12 cellular contexts compared by ENCODE assay signal in genomic region chr1:119844206-119844605, GRCh38. TPM values are rescaled to one million over a fixed set of nuclear protein-coding genes. Genes with fewer than 3 reads are reported as not detected.
DNase-seq lines count a peak whose midpoint lies in the region; ATAC-seq and TF ChIP-seq lines count a peak whose summit lies in the region.
"Not testable (repeated sequence)": the region's sequence is repeated elsewhere in the genome, so short reads cannot be mapped to it uniquely, and the experiment has no call there.
"Had no signal": no experiment of that assay in that cellular context is flagged by ENCODE, and none has a peak within 500 bp of the region (broad histone marks: within the 10 kb centered on the region; RNA-seq: fewer than 3 reads in every experiment).

No MANE protein-coding gene starts in this region.

- POLR2A ChIA-PET in A673 (lab: Charles Lee; ENCODE audit: low non-redundant PET); WTC11 (lab: Charles Lee): not testable (repeated sequence)

- not testable (repeated sequence) for H4K20me1 ChIP-seq in H9 (ENCODE audit: control insufficient read depth, insufficient read depth, insufficient read length); osteoblast (ENCODE audit: insufficient read depth, low read length)

- not testable (repeated sequence) for H3K18ac ChIP-seq in H9 (ENCODE audit: insufficient read length, low read depth, low read length)

- WGBS in H9 (ENCODE audit: extremely low coverage, insufficient read length, low lambda C conversion rate), result no CpG with 5 or more reads among the region's 6 CpGs

- not testable (repeated sequence) for H3K36me3 Mint-ChIP-seq in H9 (ENCODE audit: insufficient read depth in 1 of 3, low read depth in 3 of 3); WTC11; glutamatergic neuron (ENCODE audit: unreplicated experiment)

- H3K9ac ChIP-seq in H9 (ENCODE audit: extremely low read depth, insufficient read length, low read length); colonic mucosa (ENCODE audit: low read depth in 2 of 2, low read length in 2 of 2): not testable (repeated sequence)

- not testable (repeated sequence) for H3K23ac ChIP-seq in H9 (ENCODE audit: insufficient read length, low read depth, low read length)

- not testable (repeated sequence) for H2AK5ac ChIP-seq in H9 (ENCODE audit: insufficient read length, low read length)

- H4K5ac ChIP-seq in H9 (ENCODE audit: insufficient read length, low read depth, low read length), result not testable (repeated sequence)

- H2BK20ac ChIP-seq in H9 (ENCODE audit: low read depth, low read length, poor library complexity, severe bottlenecking), result not testable (repeated sequence)

- not testable (repeated sequence) for H3T11ph ChIP-seq in H9 (ENCODE audit: low read length)

- not testable (repeated sequence) for H2BK120ac ChIP-seq in H9 (ENCODE audit: low read depth, low read length, poor library complexity, severe bottlenecking)

- DNase-seq in A673 (ENCODE audit: low spot score) (peak; percentile 26), ELF-1 (ENCODE audit: low read depth, low spot score) (peak; percentile 17), H9 (peak; percentile 38), NCI-H748 (lab: John Stamatoyannopoulos, UW; ENCODE audit: unreplicated experiment) (peak; percentile 4), WTC11 (ENCODE audit: low spot score) (peak; percentile 60)
- not testable (repeated sequence) for DNase-seq in colonic mucosa; glutamatergic neuron; osteoblast (ENCODE audit: insufficient read length, low spot score, missing footprints)

- not testable (repeated sequence) for H2AFZ ChIP-seq in H9 (ENCODE audit: low read length); osteoblast (ENCODE audit: low read length)

- not testable (repeated sequence) for H3K9me3 Mint-ChIP-seq in H9; WTC11; glutamatergic neuron (ENCODE audit: unreplicated experiment)

- TF ChIP-seq CTCF in A673 (conservative IDR thresholded peaks at IDR 0.05; ENCODE audit: low read depth, low read length) (peak; percentile 62), H9 (conservative IDR thresholded peaks at IDR 0.05) (peak; percentile 68), WTC11 (IDR thresholded peaks at IDR 0.05) (peak; percentile 70), colonic mucosa (IDR thresholded peaks at IDR 0.05) (peak; percentile 17), glutamatergic neuron (IDR thresholded peaks at IDR 0.05; ENCODE audit: partially characterized antibody, unreplicated experiment) (peak; percentile 45), osteoblast (IDR thresholded peaks at IDR 0.05; ENCODE audit: extremely low read depth, low read depth, low read length) (peak; percentile 64)

- H3K9me3 ChIP-seq in A673 (ENCODE audit: low read depth, low read length, poor library complexity, severe bottlenecking); H9 (ENCODE audit: control insufficient read depth, low read depth, low read length); colonic mucosa; osteoblast (ENCODE audit: low read depth, low read length): not testable (repeated sequence)

- not testable (repeated sequence) for H3K56ac ChIP-seq in H9 (ENCODE audit: insufficient read length, low read depth, low read length)

- not testable (repeated sequence) for H3K27ac ChIP-seq in A673 (ENCODE audit: low read depth, low read length, poor library complexity, severe bottlenecking); H9 (ENCODE audit: insufficient read length, low read depth, low read length); colonic mucosa; osteoblast (ENCODE audit: low read depth, low read length)

- not testable (repeated sequence) for ATAC-seq in WTC11

- H3K79me1 ChIP-seq in H9 (ENCODE audit: insufficient read depth, low read depth, low read length, poor library complexity, severe bottlenecking), result not testable (repeated sequence)

- H3K4me3 ChIP-seq in A673 (ENCODE audit: low read depth, low read length, poor library complexity, severe bottlenecking); colonic mucosa; osteoblast (ENCODE audit: insufficient read depth, low read length): not testable (repeated sequence)

- peaks cover 12% of the 10 kb centered on the region for H3K27me3 Mint-ChIP-seq in H9 (ENCODE audit: low read depth)
- not testable (repeated sequence) for H3K27me3 Mint-ChIP-seq in WTC11 (ENCODE audit: low read depth); glutamatergic neuron (ENCODE audit: unreplicated experiment)

- H2BK15ac ChIP-seq in H9 (ENCODE audit: low read depth, low read length), result not testable (repeated sequence)

- H3K79me2 ChIP-seq in H9 (ENCODE audit: insufficient read depth, low read length); osteoblast (ENCODE audit: insufficient read depth, low read length): not testable (repeated sequence)

- not testable (repeated sequence) for H4K91ac ChIP-seq in H9 (ENCODE audit: insufficient read length, low read depth, low read length)

- not testable (repeated sequence) for H3K23me2 ChIP-seq in H9 (ENCODE audit: insufficient read length, low read depth, low read length, poor library complexity, severe bottlenecking)

- H3K27ac Mint-ChIP-seq in H9; WTC11; glutamatergic neuron (ENCODE audit: unreplicated experiment): not testable (repeated sequence)

- H2BK12ac ChIP-seq in H9 (ENCODE audit: insufficient read length, low read depth, low read length), result not testable (repeated sequence)

- not testable (repeated sequence) for H3K4me3 Mint-ChIP-seq in H9; WTC11; glutamatergic neuron (ENCODE audit: unreplicated experiment)

- H4K8ac ChIP-seq in H9 (replicated peaks; ENCODE audit: insufficient read length, low read depth, low read length), result not testable (repeated sequence)

- CTCF ChIA-PET in A673 (lab: Charles Lee), result not testable (repeated sequence)
- CTCF ChIA-PET in WTC11 (lab: Charles Lee), result interaction anchor here (0.9 to 1.9 kb wide), 11 partner anchors 10 to 233 kb away, joined by 3 to 7 read pairs (median 3); no protein-coding TSS in a partner anchor

- H3K27me3 ChIP-seq in A673 (replicated peaks; ENCODE audit: insufficient read depth, low read depth, low read length, poor library complexity); H9 (ENCODE audit: insufficient read depth, low read length); colonic mucosa: not testable (repeated sequence)
- peaks cover 15% of the 10 kb centered on the region for H3K27me3 ChIP-seq in osteoblast (ENCODE audit: insufficient read depth, low read length)

- not testable (repeated sequence) for H3K14ac ChIP-seq in H9 (ENCODE audit: insufficient read depth, low read length)

- not testable (repeated sequence) for BruUV-seq in A673 (replicated peaks; lab: Mats Ljungman, UMichigan)

- H3K4ac ChIP-seq in H9 (ENCODE audit: low read depth, low read length), result not testable (repeated sequence)

- H2BK5ac ChIP-seq in H9 (ENCODE audit: insufficient read length, low read length), result not testable (repeated sequence)

- H3K4me2 ChIP-seq in H9 (ENCODE audit: insufficient read depth, insufficient read length, low read length); osteoblast (ENCODE audit: insufficient read depth, low read length): not testable (repeated sequence)

- not testable (repeated sequence) for H3K4me1 ChIP-seq in A673 (ENCODE audit: insufficient read depth, low read length, poor library complexity, severe bottlenecking); H9 (ENCODE audit: insufficient read depth, low read length); colonic mucosa; osteoblast (ENCODE audit: insufficient read depth, low read length)

- not testable (repeated sequence) for H3K36me3 ChIP-seq in A673 (ENCODE audit: insufficient read depth, low read length, poor library complexity, severe bottlenecking); colonic mucosa; osteoblast (ENCODE audit: insufficient read depth, low read length)

- not testable (repeated sequence) for H3K4me1 Mint-ChIP-seq in H9; WTC11; glutamatergic neuron (ENCODE audit: low read depth, unreplicated experiment)

- intact Hi-C loops in A673 (cut with micrococcal nuclease; ENCODE audit: unreplicated experiment); colonic mucosa (cut with DNase I): not testable (repeated sequence)

RNA-seq across cellular contexts. Expression of gene REG4, which starts 32.9 kb away (rescaled TPM):
- total RNA-seq in A673 (2021) (not detected in 2 replicates), H9 (2021) (not detected in 2 replicates), WTC11 (2021) (0.11 to 0.31 TPM in 2 of 3 replicates, not detected in the other), colonic mucosa (100 to 1,000 TPM in 1 of 2 donors, 10 to 100 TPM in 1; 90.2 to 169 TPM), glutamatergic neuron (ENCODE audit: unreplicated experiment) (not detected), osteoblast (not detected in 2 replicates)
- total RNA-seq: A172, frontal cortex had no signal

RNA-seq across cellular contexts. Expression of gene ADAM30, which starts 52.1 kb away (rescaled TPM):
- total RNA-seq in A673 (2021) (not detected in 2 replicates), H9 (2021) (not detected in 2 replicates), WTC11 (2021) (not detected in 3 replicates), colonic mucosa (not detected), glutamatergic neuron (ENCODE audit: unreplicated experiment) (not detected), osteoblast (not detected in 2 replicates)
- total RNA-seq: A172; CD4-positive, alpha-beta T cell; frontal cortex; transverse colon had no signal

Comparison
In these comparisons a context has a peak if more than half of its experiments do, and no peak if none do; other contexts are left out.
1. CTCF ChIP-seq: peak in every context shown above with its lines; median percentile 70 in WTC11; 68 in H9; 64 in osteoblast; 62 in A673; 45 in glutamatergic neuron; 17 in colonic mucosa.
2. RNA of gene REG4, which starts 32.9 kb away (total RNA-seq): 90.2 to 169 TPM in colonic mucosa; 0.11 to 0.31 TPM in WTC11, not detected in A673, not detected in H9, not detected in glutamatergic neuron (single experiment) and not detected in osteoblast; every median in the first group is over 10 times any median in the second.